In genomic region chr22:48406161-48406560, GRCh38 we compare ENCODE assay signal across 6 cellular contexts.
"Had no signal": no experiment of that assay in that cellular context is flagged by ENCODE, and none has a peak within 500 bp of the region (broad histone marks: within the 10 kb centered on the region; RNA-seq: fewer than 3 reads in every experiment).

No MANE protein-coding gene starts in this region.

- ATAC-seq: K562 had no signal

- DNase-seq: IMR-90, KBM-7, KG1 had no signal

- H3K4me3 ChIP-seq: K562 had no signal

- H3K27ac ChIP-seq: HL-60 had no signal

- FAIRE-seq: HTR-8/SVneo, K562 had no signal
